20 cellular contexts compared by ENCODE assay signal in genomic region chr3:99468918-99469317, GRCh38.
DNase-seq lines count a peak whose midpoint lies in the region; ATAC-seq and TF ChIP-seq lines count a peak whose summit lies in the region.
"Had no signal": no experiment of that assay in that cellular context is flagged by ENCODE, and none has a peak within 500 bp of the region (broad histone marks: within the 10 kb centered on the region; RNA-seq: fewer than 3 reads in every experiment).

No MANE protein-coding gene starts in this region.

- TF ChIP-seq CTCF in IMR-90 (conservative IDR thresholded peaks at IDR 0.05; ENCODE audit: low read depth, low read length) (no peak), osteocyte (IDR thresholded peaks at IDR 0.05) (no peak)

- no peak overlapping the region for H3K4me3 Mint-ChIP-seq in osteocyte (ENCODE audit: unreplicated experiment)
- H3K4me3 Mint-ChIP-seq: CD4-positive, CD25-positive, alpha-beta regulatory T cell had no signal

- POLR2A ChIA-PET in IMR-90 (lab: Charles Lee; ENCODE audit: unreplicated experiment) = no interaction called here

- H4K20me1 ChIP-seq in IMR-90 (ENCODE audit: insufficient read depth, low read length) = no peaks in the 10 kb centered on the region
- H4K20me1 ChIP-seq: BLaER1 had no signal

- H3K4me2 ChIP-seq in IMR-90 (ENCODE audit: low read depth, low read length) = no peak overlapping the region
- H3K4me2 ChIP-seq: BLaER1 had no signal

- H2AK5ac ChIP-seq in IMR-90 (ENCODE audit: low read depth, low read length) = 0 out of 2 replicates have a peak overlapping the region, but pooled peaks have one; percentile 33

- peak overlapping the region in 1 of 2 experiments; percentile 34; a peak in 1 of 4 replicates for H4K8ac ChIP-seq in IMR-90 (ENCODE audit: low read depth in 2 of 2, low read length in 2 of 2)

- no peak overlapping the region for H4K91ac ChIP-seq in IMR-90 (ENCODE audit: insufficient read depth, low read depth, low read length)

- H3K79me1 ChIP-seq in IMR-90 (ENCODE audit: low read depth in 1 of 2, low read length in 2 of 2) = no peaks in the 10 kb centered on the region

- no peak overlapping the region for H3K18ac ChIP-seq in IMR-90 (ENCODE audit: low read depth, low read length)

- no peak overlapping the region; the same call in 1 of the 2 replicates for H2BK120ac ChIP-seq in IMR-90 (ENCODE audit: low read depth, low read length)

- H4K5ac ChIP-seq in IMR-90 (ENCODE audit: low read depth, low read length) = no peak overlapping the region

- H2AK9ac ChIP-seq in IMR-90 (replicated peaks; ENCODE audit: low read depth, low read length, poor library complexity) = no peak overlapping the region

- dilution Hi-C loops in IMR-90 (cut with HindIII; ENCODE audit: low sequenced_read_pairs, unreplicated experiment) = no loop called here

- H3K27ac ChIP-seq in IMR-90 (ENCODE audit: insufficient read depth, low read length) = no peak overlapping the region
- H3K27ac ChIP-seq: BLaER1, SK-N-MC had no signal

- peaks cover 54% of the 10 kb centered on the region for H3K4me1 Mint-ChIP-seq in osteocyte (ENCODE audit: unreplicated experiment)
- H3K4me1 Mint-ChIP-seq: CD4-positive, CD25-positive, alpha-beta regulatory T cell had no signal

- no CpG with 5 or more reads among the region's 3 CpGs for WGBS in IMR-90 (ENCODE audit: extremely low coverage in 2 of 2, insufficient read length in 1 of 2), 2 experiments

- H3K27me3 Mint-ChIP-seq in osteocyte (ENCODE audit: unreplicated experiment) = no peaks in the 10 kb centered on the region
- H3K27me3 Mint-ChIP-seq: CD4-positive, CD25-positive, alpha-beta regulatory T cell had no signal

- H2AFZ ChIP-seq in IMR-90 (replicated peaks; ENCODE audit: low read length, poor library complexity) = peak overlapping the region; percentile 35

- no peak overlapping the region for H2BK5ac ChIP-seq in IMR-90 (ENCODE audit: low read depth, low read length, poor library complexity, severe bottlenecking)

- peak; percentile 18 for DNase-seq in A172 (ENCODE audit: low spot score)
- DNase-seq in IMR-90 = no peak
- DNase-seq in astrocyte of the hippocampus (ENCODE audit: low read depth, low spot score) = peak; percentile 57
- DNase-seq in osteocyte (ENCODE audit: extremely low spot score, unreplicated experiment) = no peak
- no peak for DNase-seq in MV-4-11 (lab: John Stamatoyannopoulos, UW)
- DNase-seq in nucleus accumbens (lab: John Stamatoyannopoulos, UW) = no peak
- DNase-seq in stimulated activated CD4-positive, alpha-beta T cell treated with anti-CD3 and anti-CD28 coated beads, Interleukin-1b, Interleukin-23, amount 100 ng/mL, for 48 hours = no peak
- DNase-seq: CD4-positive, CD25-positive, alpha-beta regulatory T cell; DMS53; Kasumi-1; NCI-H1105 treated with DMSO at 0.1 percent for 48 hours; NCI-H146; NCI-H1930; NCI-H526 treated with DMSO at 0.1 percent for 48 hours; SHP77 treated with DMSO at 0.1 percent for 48 hours had no signal

- H3K9me3 ChIP-seq in IMR-90 (ENCODE audit: control insufficient read depth, insufficient read depth, low read length) = no peaks in the 10 kb centered on the region
- H3K9me3 ChIP-seq: BLaER1 had no signal

- CTCF ChIA-PET in IMR-90 (lab: Yijun Ruan, JAX) = no interaction called here

- H3K27me3 ChIP-seq in IMR-90 (ENCODE audit: control insufficient read depth, insufficient read depth, low read length) = no peaks in the 10 kb centered on the region
- H3K27me3 ChIP-seq: BLaER1 had no signal

- in situ Hi-C loops in IMR-90 (cut with MboI; ENCODE audit: low sequenced_read_pairs) = no loop called here

- no peak overlapping the region; the same call in 2 of the 3 replicates for H2BK15ac ChIP-seq in IMR-90 (ENCODE audit: low read depth, low read length)

- TF ChIP-seq POLR2A in IMR-90 (IDR thresholded peaks at IDR 0.05; ENCODE audit: low read depth, low read length) = no peak

- no TSS peak for BruUV-seq in IMR-90 (replicated peaks; lab: Mats Ljungman, UMichigan)

- no peak overlapping the region for H3K23ac ChIP-seq in IMR-90 (ENCODE audit: low read depth, low read length)

- H3K9me3 Mint-ChIP-seq in osteocyte (ENCODE audit: unreplicated experiment) = no peaks in the 10 kb centered on the region

- TF ChIP-seq RAD21 in IMR-90 (IDR thresholded peaks at IDR 0.05; ENCODE audit: low read length) = no peak

- intact Hi-C loops in IMR-90 (cut with micrococcal nuclease) = no loop called here

- 0 out of 2 replicates have a peak, but pooled peaks cover 2% of the 10 kb centered on the region for H3K9me1 ChIP-seq in IMR-90 (ENCODE audit: insufficient read depth, low read length)

- no peak overlapping the region for H3K14ac ChIP-seq in IMR-90 (replicated peaks; ENCODE audit: low read depth, low read length)

- H2BK20ac ChIP-seq in IMR-90 (ENCODE audit: low read depth, low read length) = 0 out of 2 replicates have a peak overlapping the region, but pooled peaks have one; percentile 29

- H3K36me3 Mint-ChIP-seq in osteocyte (ENCODE audit: unreplicated experiment) = peaks cover 12% of the 10 kb centered on the region
- H3K36me3 Mint-ChIP-seq: CD4-positive, CD25-positive, alpha-beta regulatory T cell had no signal

- H3K27ac Mint-ChIP-seq in osteocyte (ENCODE audit: unreplicated experiment) = peak overlapping the region; percentile 33
- H3K27ac Mint-ChIP-seq: CD4-positive, CD25-positive, alpha-beta regulatory T cell had no signal

- H3K4me3 ChIP-seq in IMR-90 (ENCODE audit: insufficient read depth, low read depth, low read length) = no peak overlapping the region
- H3K4me3 ChIP-seq: BLaER1, K562, SK-N-MC had no signal

- peaks cover 4% of the 10 kb centered on the region for H3K4me1 ChIP-seq in IMR-90 (ENCODE audit: control insufficient read depth, insufficient read depth, low read length)
- H3K4me1 ChIP-seq: BLaER1 had no signal

- no peak overlapping the region for H3K9ac ChIP-seq in IMR-90 (ENCODE audit: low read depth, low read length)
- H3K9ac ChIP-seq: BLaER1 had no signal

- H3K4ac ChIP-seq in IMR-90 (ENCODE audit: low read depth, low read length) = 0 out of 2 replicates have a peak overlapping the region, but pooled peaks have one; percentile 12

- ATAC-seq in IMR-90 (ENCODE audit: low read depth) = no peak
- ATAC-seq: HepG2, K562, Panc1 had no signal

- no peaks in the 10 kb centered on the region for H3K36me3 ChIP-seq in IMR-90 (ENCODE audit: control insufficient read depth, insufficient read depth, low read length)
- H3K36me3 ChIP-seq: BLaER1 had no signal

- no peak overlapping the region for H3K56ac ChIP-seq in IMR-90 (ENCODE audit: extremely low read depth, insufficient read depth, low read length)

TF ChIP-seq in IMR-90, 13 proteins besides CTCF, POLR2A, EP300 and RAD21:
- TF ChIP-seq USF2 (IDR thresholded peaks at IDR 0.05; ENCODE audit: low read depth, low read length) (no peak), BHLHE40 (IDR thresholded peaks at IDR 0.05; ENCODE audit: low read depth, low read length) (no peak), CEBPB (IDR thresholded peaks at IDR 0.05; ENCODE audit: low read depth, low read length) (no peak), CHD1 (IDR thresholded peaks at IDR 0.05; ENCODE audit: low read depth, low read length) (no peak), FOS (IDR thresholded peaks at IDR 0.05; ENCODE audit: low read depth, low read length) (no peak), MAFK (IDR thresholded peaks at IDR 0.05; ENCODE audit: low read depth, low read length) (no peak), SMC3 (IDR thresholded peaks at IDR 0.05; ENCODE audit: low read depth, low read length) (no peak), MXI1 (IDR thresholded peaks at IDR 0.05; ENCODE audit: borderline replicate concordance, low read depth, low read length) (no peak), RCOR1 (IDR thresholded peaks at IDR 0.05; ENCODE audit: insufficient replicate concordance, low read length) (no peak)

Comparison
In these comparisons a context has a peak if more than half of its experiments do, and no peak if none do; other contexts are left out.
1. DNase-seq: peak in A172 (single experiment) and astrocyte of the hippocampus (single experiment); none in IMR-90 (single experiment), osteocyte (single experiment), MV-4-11 (single experiment), nucleus accumbens (0 of 56) and stimulated activated CD4-positive, alpha-beta T cell treated with anti-CD3 and anti-CD28 coated beads, Interleukin-1b, Interleukin-23, amount 100 ng/mL, for 48 hours (single experiment).